ENCODE assay signal across 24 cellular contexts in the genomic region with DNA sequence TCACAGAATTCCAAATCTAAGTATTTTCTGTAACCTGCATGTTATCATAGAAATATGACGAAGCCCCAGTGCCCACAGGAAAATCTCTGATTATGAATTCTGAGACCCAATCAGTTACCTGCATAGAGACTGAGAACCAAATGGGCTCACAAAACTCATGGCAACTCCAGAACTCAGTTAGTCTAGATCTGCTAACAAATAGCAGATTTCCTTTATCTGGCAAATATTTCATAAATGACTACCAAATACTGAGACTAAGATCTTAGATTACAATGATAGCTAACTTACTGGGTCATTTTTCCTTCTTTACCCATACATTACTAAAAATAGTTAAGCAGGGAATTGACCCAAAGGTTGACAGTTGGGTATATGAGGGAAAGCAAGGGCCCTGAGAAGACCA.
"Had no signal": no experiment of that assay in that cellular context is flagged by ENCODE, and none has a peak within 500 bp of the region (broad histone marks: within the 10 kb centered on the region; RNA-seq: fewer than 3 reads in every experiment).

No MANE protein-coding gene starts in this region.

- H3K4me1 Mint-ChIP-seq: mesothelial cell of epicardium had no signal

- ATAC-seq: effector memory CD8-positive, alpha-beta T cell; esophagus mucosa; gastrocnemius medialis; heart right ventricle; left cardiac atrium; left lung; left ventricle myocardium superior; lower lobe of right lung; mucosa of descending colon had no signal

- H3K27ac Mint-ChIP-seq: dendritic cell treated with granulocyte-macrophage colony-stimulating factor and Interleukin-4, amounts not matched to agents 40 ng/mL and 50 ng/mL, for 4 days; effector memory CD8-positive, alpha-beta T cell; endodermal cell; mesothelial cell of epicardium had no signal

- DNase-seq: colonic mucosa; cortex of kidney; effector CD8-positive, alpha-beta T cell; effector memory CD8-positive, alpha-beta T cell; endodermal cell; erythroblast; esophagus squamous epithelium; foreskin fibroblast; foreskin melanocyte; gastrocnemius medialis; glutamatergic neuron; head of caudate nucleus; heart right ventricle; hippocampal formation; left cardiac atrium; left lung; left ventricle myocardium superior; lower lobe of right lung; mesenchymal stem cell; mucosa of descending colon had no signal

- H3K27me3 ChIP-seq: colonic mucosa, esophagus squamous epithelium, gastrocnemius medialis, heart right ventricle, left lung had no signal

- H3K27ac ChIP-seq: colonic mucosa, epithelial cell of prostate, esophagus squamous epithelium, gastrocnemius medialis, heart right ventricle, left lung, lower lobe of right lung had no signal

- H3K36me3 ChIP-seq: colonic mucosa, esophagus squamous epithelium, gastrocnemius medialis, heart right ventricle, left lung, lower lobe of right lung had no signal

- H3K9me3 ChIP-seq: colonic mucosa, esophagus squamous epithelium, gastrocnemius medialis, heart right ventricle, left lung, lower lobe of right lung, mucosa of descending colon had no signal

- H3K36me3 Mint-ChIP-seq: mesothelial cell of epicardium had no signal

- H3K27me3 Mint-ChIP-seq: dendritic cell treated with granulocyte-macrophage colony-stimulating factor and Interleukin-4, amounts not matched to agents 40 ng/mL and 50 ng/mL, for 4 days; effector memory CD8-positive, alpha-beta T cell had no signal

- H3K4me1 ChIP-seq: colonic mucosa, esophagus squamous epithelium, heart right ventricle, left lung, lower lobe of right lung had no signal

- H3K4me3 ChIP-seq: colonic mucosa, esophagus squamous epithelium, gastrocnemius medialis, heart right ventricle, left lung, lower lobe of right lung, mucosa of descending colon had no signal

- H3K4me3 Mint-ChIP-seq: dendritic cell treated with granulocyte-macrophage colony-stimulating factor and Interleukin-4, amounts not matched to agents 40 ng/mL and 50 ng/mL, for 4 days; effector memory CD8-positive, alpha-beta T cell; endodermal cell; mesothelial cell of epicardium had no signal
